In genomic region chr2:65382776-65383357, GRCh38 we compare ENCODE assay signal across 8 cellular contexts. TPM values are rescaled to one million over a fixed set of nuclear protein-coding genes. Genes with fewer than 3 reads are reported as not detected.
DNase-seq lines count a peak whose midpoint lies in the region; ATAC-seq and TF ChIP-seq lines count a peak whose summit lies in the region.

No MANE protein-coding gene starts in this region.

- peak; percentile 41 for TF ChIP-seq CTCF in kidney epithelial cell (IDR thresholded peaks at IDR 0.05; ENCODE audit: insufficient read depth, low read length, poor library complexity, severe bottlenecking)

- in situ Hi-C loops in Caki2 (cut with HindIII; ENCODE audit: low pct_unique_long_range_greater_than_20kb, low sequenced_read_pairs), result no loop called here

- H3K4me3 ChIP-seq in kidney epithelial cell (ENCODE audit: low read depth, low read length), result no peak overlapping the region

- peak overlapping the region; percentile 15 for H3K27ac ChIP-seq in angular gyrus (ENCODE audit: low read depth, low read length)

- ATAC-seq in GM21390 (IDR thresholded peaks at IDR 0.05; ENCODE audit: unreplicated experiment), result peak; percentile 73

- DNase-seq in Caki2 (ENCODE audit: low read depth), result peak; percentile 95
- peak; percentile 98 for DNase-seq in HT-29 (ENCODE audit: low spot score)
- DNase-seq in T-helper 2 cell, result peak; percentile 14 to 73 (median 72)
- DNase-seq in kidney epithelial cell (ENCODE audit: low read depth), result peak; percentile 89
- peak; percentile 88 for DNase-seq in stimulated activated CD4-positive, alpha-beta T cell treated with anti-CD3 and anti-CD28 coated beads, Interleukin-4, amount 100 ng/mL, for 24 hours
- no peak for DNase-seq in OCI-M2 (lab: John Stamatoyannopoulos, UW; ENCODE audit: unreplicated experiment)

- no peaks in the 10 kb centered on the region for H3K27me3 ChIP-seq in kidney epithelial cell (ENCODE audit: control insufficient read depth, insufficient read depth, low read length)

- H3K36me3 ChIP-seq in kidney epithelial cell (ENCODE audit: control insufficient read depth, insufficient read depth, low read length), result no peaks in the 10 kb centered on the region

RNA-seq across cellular contexts. Expression of gene SPRED2, which starts 49.5 kb away (rescaled TPM):
- total RNA-seq in Caki2 (2014; rRNA removed; shearing (Covaris generic); ENCODE audit: low replicate concordance), result 8.7 and 29.3 TPM in 2 replicates
- total RNA-seq in HT-29 (2014; rRNA removed; shearing (Covaris generic)), result 18.1 and 20.1 TPM in 2 replicates
- total RNA-seq in kidney epithelial cell, result 18.4 and 19.3 TPM in 2 replicates
